Comparison of ENCODE assay signal across 8 cellular contexts in genomic region chr10:73414230-73414981, GRCh38. TPM values are rescaled to one million over a fixed set of nuclear protein-coding genes. Genes with fewer than 3 reads are reported as not detected.
A peak's percentile ranks its signal among the peaks of the same experiment; 100 is the strongest.
DNase-seq lines count a peak whose midpoint lies in the region; ATAC-seq and TF ChIP-seq lines count a peak whose summit lies in the region.

No MANE protein-coding gene starts in this region.

- no peak for TF ChIP-seq EP300 in stomach (IDR thresholded peaks at IDR 0.05)

- intact Hi-C loops in A673 (cut with micrococcal nuclease; ENCODE audit: unreplicated experiment): loop anchor here (5.0 kb wide), 1 partner anchor 167 kb away; the partner anchor contains the start of gene DNAJC9
- intact Hi-C loops in stomach (cut with DNase I; ENCODE audit: low total_unique reads): no loop called here

- H3K27ac ChIP-seq in A673 (ENCODE audit: low read depth, low read length, poor library complexity, severe bottlenecking) (peak overlapping the region; percentile 96), HL-60 (replicated peaks) (peak overlapping the region; percentile 82), stomach (peak overlapping the region; percentile 75 to 98 (median 98))

- H3K9me3 Mint-ChIP-seq in activated naive CD8-positive, alpha-beta T cell treated with anti-CD3 and anti-CD28 coated beads, Interleukin-2, amount 10 ng/mL, durations not matched to agents 7 days and 5 days: no peaks in the 10 kb centered on the region
- no peaks in the 10 kb centered on the region for H3K9me3 Mint-ChIP-seq in immature natural killer cell

- peaks cover 2% of the 10 kb centered on the region for H3K27me3 Mint-ChIP-seq in activated naive CD8-positive, alpha-beta T cell treated with anti-CD3 and anti-CD28 coated beads, Interleukin-2, amount 10 ng/mL, durations not matched to agents 7 days and 5 days
- peaks cover 0 to 6% (median 2%) of the 10 kb centered on the region in 3 donors for H3K27me3 Mint-ChIP-seq in immature natural killer cell (ENCODE audit: low read depth in 3 of 3)

- no TSS peak for BruUV-seq in A673 (replicated peaks; lab: Mats Ljungman, UMichigan)

- TF ChIP-seq POLR2A in stomach (IDR thresholded peaks at IDR 0.05): no peak

- peak overlapping the region; percentile 94 for H3K4me3 Mint-ChIP-seq in activated naive CD8-positive, alpha-beta T cell treated with anti-CD3 and anti-CD28 coated beads, Interleukin-2, amount 10 ng/mL, durations not matched to agents 7 days and 5 days
- peak overlapping the region; percentile 87 to 92 (median 90) for H3K4me3 Mint-ChIP-seq in immature natural killer cell

- H3K4me1 Mint-ChIP-seq in activated naive CD8-positive, alpha-beta T cell treated with anti-CD3 and anti-CD28 coated beads, Interleukin-2, amount 10 ng/mL, durations not matched to agents 7 days and 5 days: peaks cover 24% of the 10 kb centered on the region
- H3K4me1 Mint-ChIP-seq in immature natural killer cell: peaks cover 30 to 52% of the 10 kb centered on the region in 2 donors

- POLR2A ChIA-PET in A673 (lab: Charles Lee; ENCODE audit: low non-redundant PET): interaction anchor here (0.6 kb wide), 1 partner anchor 249 kb away, joined by 3 read pairs; no protein-coding TSS in a partner anchor
- POLR2A ChIA-PET in activated naive CD8-positive, alpha-beta T cell treated with anti-CD3 and anti-CD28 coated beads, Interleukin-2, amount 10 ng/mL, durations not matched to agents 7 days and 5 days (lab: Charles Lee): interaction anchor here (1.0 to 2.3 kb wide), 3 partner anchors 81 to 167 kb away, joined by 4 to 11 read pairs (median 8); partner anchors contain the start of genes DNAJC9 and PPP3CB

- H3K4me3 ChIP-seq in A673 (ENCODE audit: low read depth, low read length, poor library complexity, severe bottlenecking) (peak overlapping the region; percentile 97), HL-60 (replicated peaks; ENCODE audit: insufficient read depth, low read length) (peak overlapping the region; percentile 99), stomach (peak overlapping the region; percentile 67 to 94 (median 84))

- H3K9me3 ChIP-seq in A673 (ENCODE audit: low read depth, low read length, poor library complexity, severe bottlenecking): no peaks in the 10 kb centered on the region
- H3K9me3 ChIP-seq in stomach: no peaks in the 10 kb centered on the region

- WGBS in stomach, 5 donors: 3 to 9% (median 4%) methylated on average over 19 of the region's 19 CpGs

- ATAC-seq in GM19372 (IDR thresholded peaks at IDR 0.05; ENCODE audit: low read depth, unreplicated experiment) (peak; percentile 32), HG03469 (IDR thresholded peaks at IDR 0.05; ENCODE audit: unreplicated experiment) (no peak)
- peak; percentile 44 for ATAC-seq in activated naive CD8-positive, alpha-beta T cell treated with anti-CD3 and anti-CD28 coated beads, Interleukin-2, amount 10 ng/mL, durations not matched to agents 7 days and 5 days (ENCODE audit: low read depth)

- H3K27me3 ChIP-seq in A673 (replicated peaks; ENCODE audit: insufficient read depth, low read depth, low read length, poor library complexity) (no peaks in the 10 kb centered on the region), HL-60 (ENCODE audit: insufficient read depth, poor library complexity, severe bottlenecking) (no peaks in the 10 kb centered on the region), stomach (no peaks in the 10 kb centered on the region)

- H3K36me3 ChIP-seq in A673 (ENCODE audit: insufficient read depth, low read length, poor library complexity, severe bottlenecking) (no peaks in the 10 kb centered on the region), stomach (no peaks in the 10 kb centered on the region)

- CTCF ChIA-PET in A673 (lab: Charles Lee): interaction anchor here (0.5 kb wide), 1 partner anchor 238 kb away, joined by 6 read pairs; no protein-coding TSS in a partner anchor

- no peak; the same call in 1 of the 2 replicates for TF ChIP-seq CTCF in A673 (conservative IDR thresholded peaks at IDR 0.05; ENCODE audit: low read depth, low read length)
- TF ChIP-seq CTCF in HL-60 (IDR thresholded peaks at IDR 0.05; ENCODE audit: insufficient read depth, low read length): no peak
- no peak for TF ChIP-seq CTCF in stomach (IDR thresholded peaks at IDR 0.05)

- DNase-seq in A673 (ENCODE audit: low spot score) (no peak), HL-60 (ENCODE audit: low read depth in 1 of 2, low spot score in 1 of 2) (no peak), immature natural killer cell (no peak), stomach (no peak), NCI-H446 (lab: John Stamatoyannopoulos, UW) (no peak)
- no peak for DNase-seq in activated naive CD8-positive, alpha-beta T cell treated with anti-CD3 and anti-CD28 coated beads, Interleukin-2, amount 10 ng/mL, durations not matched to agents 7 days and 5 days

- H3K27ac Mint-ChIP-seq in activated naive CD8-positive, alpha-beta T cell treated with anti-CD3 and anti-CD28 coated beads, Interleukin-2, amount 10 ng/mL, durations not matched to agents 7 days and 5 days: peak overlapping the region; percentile 58
- H3K27ac Mint-ChIP-seq in immature natural killer cell: peak overlapping the region; percentile 60 to 90 (median 80)

- peaks cover 16% of the 10 kb centered on the region for H3K36me3 Mint-ChIP-seq in activated naive CD8-positive, alpha-beta T cell treated with anti-CD3 and anti-CD28 coated beads, Interleukin-2, amount 10 ng/mL, durations not matched to agents 7 days and 5 days
- H3K36me3 Mint-ChIP-seq in immature natural killer cell: peaks cover 0 to 3% (median 0%) of the 10 kb centered on the region in 3 donors

- H3K4me1 ChIP-seq in A673 (ENCODE audit: insufficient read depth, low read length, poor library complexity, severe bottlenecking) (peaks cover 7% of the 10 kb centered on the region), stomach (peaks cover 16 to 46% (median 32%) of the 10 kb centered on the region in 4 donors)

RNA-seq across cellular contexts. Expression of gene ANXA7, which starts 0.5 kb away (rescaled TPM):
- total RNA-seq in A673 (2021) (151 and 156 TPM in 2 replicates), stomach (100 to 1,000 TPM in 1 of 5 donors, 10 to 100 TPM in 4; 16.2 to 103 (median 60.6) TPM)
- 10 to 100 TPM; 88.9 to 90.6 TPM for total RNA-seq in activated naive CD8-positive, alpha-beta T cell treated with anti-CD3 and anti-CD28 coated beads, Interleukin-2, amount 10 ng/mL, durations not matched to agents 7 days and 5 days
- polyA plus RNA-seq in immature natural killer cell (100 to 1,000 TPM; 119 to 234 (median 136) TPM), stomach (10 to 100 TPM; 38.7 to 67.4 (median 55.7) TPM)

RNA-seq across cellular contexts. Expression of gene MSS51, which starts 19.0 kb away (rescaled TPM):
- total RNA-seq in A673 (2021) (4.0 and 4.3 TPM in 2 replicates), stomach (1 to 10 TPM in 3 of 5 donors, under 1 TPM in 1, not detected in 1; 0.87 to 6.1 (median 1.9) TPM)
- total RNA-seq in activated naive CD8-positive, alpha-beta T cell treated with anti-CD3 and anti-CD28 coated beads, Interleukin-2, amount 10 ng/mL, durations not matched to agents 7 days and 5 days: 1 to 10 TPM; 4.0 to 4.8 TPM
- polyA plus RNA-seq in immature natural killer cell (under 1 TPM in 2 of 3 donors, not detected in 1; 0.16 to 0.38 TPM), stomach (1 to 10 TPM in 1 of 3 donors, under 1 TPM in 2; 0.61 to 1.8 (median 0.62) TPM)

RNA-seq across cellular contexts. Expression of gene CFAP70, which starts 55.7 kb away (rescaled TPM):
- total RNA-seq in A673 (2021): 0.06 and 0.13 TPM in 2 replicates
- 1 to 10 TPM; 2.0 to 2.2 TPM for total RNA-seq in activated naive CD8-positive, alpha-beta T cell treated with anti-CD3 and anti-CD28 coated beads, Interleukin-2, amount 10 ng/mL, durations not matched to agents 7 days and 5 days
- under 1 TPM in 1 of 3 donors, not detected in 2; 0.16 TPM for polyA plus RNA-seq in immature natural killer cell
- total RNA-seq in stomach: 1 to 10 TPM in 4 of 5 donors, under 1 TPM in 1; 0.29 to 9.0 (median 1.8) TPM
- polyA plus RNA-seq in stomach: 1 to 10 TPM in 2 of 3 donors, under 1 TPM in 1; 0.31 to 3.2 (median 2.5) TPM
